ENCODE assay signal across 8 cellular contexts in the genomic region with DNA sequence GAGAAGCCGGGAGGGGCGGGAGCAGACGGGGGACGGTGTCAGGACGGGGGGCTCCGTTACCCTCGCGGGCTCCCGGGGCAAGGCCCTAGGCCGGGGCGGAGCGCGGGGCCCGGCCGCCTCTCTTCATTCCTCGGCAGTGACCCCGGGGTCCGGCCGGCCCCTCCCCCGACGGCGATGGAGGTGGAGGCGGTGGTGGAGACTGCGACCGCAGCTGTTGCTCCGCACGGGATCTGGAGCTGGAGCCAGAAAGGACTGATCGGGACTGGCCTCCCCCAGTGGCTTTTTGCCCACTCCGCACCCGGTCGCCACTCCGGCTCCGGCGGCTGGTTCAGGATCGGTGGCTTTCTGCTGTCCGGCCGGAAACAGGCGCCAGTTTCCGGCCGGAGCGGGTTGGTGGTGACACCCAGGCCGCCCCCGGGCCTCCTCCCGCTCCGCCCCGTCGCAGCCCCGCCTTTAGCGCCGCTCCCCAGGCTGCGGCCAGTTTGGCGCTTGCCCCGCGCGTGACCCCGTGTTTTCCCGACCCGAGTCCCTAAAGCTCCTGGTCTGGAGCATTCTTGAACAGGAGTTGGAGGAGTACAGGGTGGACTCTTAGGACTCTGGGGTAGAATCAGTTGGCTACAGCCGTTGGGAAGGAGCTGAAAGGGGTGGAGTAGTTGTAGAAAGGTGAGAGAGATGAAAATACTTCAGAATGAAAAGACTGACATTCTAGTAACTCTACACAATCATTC. TPM values are rescaled to one million over a fixed set of nuclear protein-coding genes. Genes with fewer than 3 reads are reported as not detected.
A peak's percentile ranks its signal among the peaks of the same experiment; 100 is the strongest.
DNase-seq lines count a peak whose midpoint lies in the region; ATAC-seq and TF ChIP-seq lines count a peak whose summit lies in the region.

A gene (minus strand): TSS at position 339 of the 728 bp plus-strand sequence. CDS start 33,216 bp downstream, outside the sequence.

- no peaks in the 10 kb centered on the region for H3K9me3 ChIP-seq in right cardiac atrium (ENCODE audit: control insufficient read depth, low read length)

- no peak for TF ChIP-seq CTCF in GM12865 (IDR thresholded peaks at IDR 0.05; ENCODE audit: insufficient read depth, low read depth, low read length, missing control alignments)

- under 1% methylated on average over 59 of the region's 59 CpGs for WGBS in right cardiac atrium
- WGBS in urinary bladder, result under 1% methylated on average over 59 of the region's 59 CpGs

- peaks cover 2% of the 10 kb centered on the region for H3K36me3 ChIP-seq in urinary bladder (ENCODE audit: insufficient read depth)

- intact Hi-C loops in right cardiac atrium (cut with DNase I), result loop anchor here in 1 of 4 donors (10.0 kb wide), 1 partner anchor 54 kb away; a partner anchor contains a TSS

- H3K27ac ChIP-seq in right cardiac atrium (ENCODE audit: low read length) (peak within 1 kb of the TSS; percentile 95), urinary bladder (ENCODE audit: low read depth) (peak within 1 kb of the TSS; percentile 92)

- DNase-seq in GM12865 (ENCODE audit: low read depth) (peak; percentile 90), NCI-H128 (lab: John Stamatoyannopoulos, UW; ENCODE audit: unreplicated experiment) (peak; percentile 79), T-helper 2 cell (peak; percentile 27 to 83 (median 44)), anterior cingulate cortex (lab: John Stamatoyannopoulos, UW) (peak; percentile 6 to 91 (median 82)), right cardiac atrium (peak; percentile 90 to 96 (median 95)), pulmonary artery endothelial cell (ENCODE audit: low read depth, low spot score) (peak; percentile 27)

- H3K4me3 ChIP-seq in GM12865 (ENCODE audit: low read depth, low read length) (peak within 1 kb of the TSS; percentile 98), right cardiac atrium (ENCODE audit: low read length) (peak within 1 kb of the TSS; percentile 81), urinary bladder (ENCODE audit: low read depth, low read length) (peak within 1 kb of the TSS; percentile 76)

- no peaks in the 10 kb centered on the region for H3K4me1 ChIP-seq in right cardiac atrium (ENCODE audit: control insufficient read depth, insufficient read depth, low read length)
- H3K4me1 ChIP-seq in urinary bladder (ENCODE audit: insufficient read depth), result peaks cover 2% of the 10 kb centered on the region

- ATAC-seq in HG02623 (IDR thresholded peaks at IDR 0.05; ENCODE audit: unreplicated experiment) (peak; percentile 68), right cardiac atrium (peak; percentile 95 to 96)

- H3K27me3 ChIP-seq in right cardiac atrium (ENCODE audit: control insufficient read depth, insufficient read depth), result no peaks in the 10 kb centered on the region

RNA-seq across cellular contexts. Expression of the gene that starts here (rescaled TPM):
- total RNA-seq in right cardiac atrium (10 to 100 TPM; 23.3 to 27.2 (median 26.5) TPM), pulmonary artery endothelial cell (12.8 and 19.0 TPM in 2 replicates), urinary bladder (20.9 TPM)
- polyA plus RNA-seq in right cardiac atrium (9.6 TPM), urinary bladder (9.2 TPM)

Comparison
In these comparisons a context has a peak if more than half of its experiments do, and no peak if none do; other contexts are left out.
1. Peak in every context shown above with its lines: DNase-seq, ATAC-seq, H3K4me3 ChIP-seq and H3K27ac ChIP-seq.
2. DNase-seq: peak in every context shown above with its lines; median percentile 95 in right cardiac atrium; 90 in GM12865; 82 in anterior cingulate cortex; 79 in NCI-H128; 44 in T-helper 2 cell; 27 in pulmonary artery endothelial cell.